In the genomic region with DNA sequence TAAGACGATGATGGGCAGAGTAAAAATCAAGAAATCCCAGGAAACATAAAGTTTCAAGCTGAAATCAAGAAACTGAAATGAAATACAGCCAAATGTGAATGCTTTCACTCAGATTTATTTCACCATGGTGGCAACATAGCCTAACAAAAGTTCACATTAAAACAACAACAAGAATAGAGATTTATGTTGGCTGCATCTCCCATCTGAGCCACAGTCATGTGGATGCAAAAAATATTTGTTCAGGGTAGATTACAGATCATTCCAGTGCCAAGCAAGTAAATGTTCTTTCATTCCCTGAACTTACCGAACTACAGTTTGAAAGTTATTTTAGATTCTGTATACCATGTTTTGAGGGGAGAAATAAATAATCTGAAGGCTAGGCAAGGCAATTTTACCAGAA, we compare ENCODE assay signal across 21 cellular contexts.
DNase-seq lines count a peak whose midpoint lies in the region; ATAC-seq, FAIRE-seq and TF ChIP-seq lines count a peak whose summit lies in the region.
"Had no signal": no experiment of that assay in that cellular context is flagged by ENCODE, and none has a peak within 500 bp of the region (broad histone marks: within the 10 kb centered on the region; RNA-seq: fewer than 3 reads in every experiment).

No MANE protein-coding gene starts in this region.

- H3K9ac ChIP-seq in endothelial cell of umbilical vein (replicated peaks; ENCODE audit: extremely low read depth, insufficient read depth, low read length) (no peak overlapping the region), neuronal stem cell (ENCODE audit: low read depth, low read length, poor library complexity) (no peak overlapping the region)

- CTCF ChIA-PET in endothelial cell of umbilical vein (lab: Charles Lee), result interaction anchor here (1.0 to 1.4 kb wide), 2 partner anchors 19 to 391 kb away, joined by 3 read pairs; no protein-coding TSS in a partner anchor

- H3K27me3 Mint-ChIP-seq in HFFc6 (ENCODE audit: insufficient read depth), result no peaks in the 10 kb centered on the region
- H3K27me3 Mint-ChIP-seq: B cell; CD4-positive, CD25-positive, alpha-beta regulatory T cell had no signal

- no peaks in the 10 kb centered on the region for H3K79me1 ChIP-seq in neuronal stem cell (ENCODE audit: low read depth, low read length)

- no peak overlapping the region for H2AK5ac ChIP-seq in neuronal stem cell (ENCODE audit: low read depth, low read length)

- H3K4me2 ChIP-seq in endothelial cell of umbilical vein (ENCODE audit: insufficient read depth, low read length) (no peak overlapping the region), neuronal stem cell (ENCODE audit: insufficient read depth, low read length, poor library complexity, severe bottlenecking) (no peak overlapping the region)

- no peaks in the 10 kb centered on the region; the same call in 1 of the 2 replicates for H3K36me3 Mint-ChIP-seq in HFFc6 (ENCODE audit: low read depth)
- H3K36me3 Mint-ChIP-seq: CD4-positive, CD25-positive, alpha-beta regulatory T cell had no signal

- H3K4me1 Mint-ChIP-seq in HFFc6 (ENCODE audit: low read depth), result no peaks in the 10 kb centered on the region
- H3K4me1 Mint-ChIP-seq: B cell; CD4-positive, CD25-positive, alpha-beta regulatory T cell had no signal

- no peaks in the 10 kb centered on the region for H3K9me1 ChIP-seq in endothelial cell of umbilical vein (replicated peaks; ENCODE audit: control insufficient read depth, extremely low read depth, insufficient read depth, low read length)

- H3K36me3 ChIP-seq in endothelial cell of umbilical vein (ENCODE audit: control insufficient read depth in 2 of 2, extremely low read depth in 1 of 2, insufficient read depth in 2 of 2, low read length in 2 of 2), result no peaks in the 10 kb centered on the region
- H3K36me3 ChIP-seq in neuronal stem cell (replicated peaks in 1 of 2; ENCODE audit: control insufficient read depth in 2 of 2, insufficient read depth in 2 of 2, low read length in 2 of 2), result no peaks in the 10 kb centered on the region
- no peaks in the 10 kb centered on the region for H3K36me3 ChIP-seq in tibial artery
- no peaks in the 10 kb centered on the region for H3K36me3 ChIP-seq in heart right ventricle

- WGBS in neuronal stem cell (ENCODE audit: extremely low coverage in 2 of 2, insufficient read length in 2 of 2, insufficient replicate concordance in 1 of 2), 2 donors, result no CpG with 5 or more reads among the region's 2 CpGs
- WGBS in heart right ventricle, 2 donors, result 73 to 78% methylated on average over 2 of the region's 2 CpGs

- intact Hi-C loops in endothelial cell of umbilical vein (cut with micrococcal nuclease) (no loop called here), tibial artery (cut with DNase I; ENCODE audit: low total_unique reads) (no loop called here), heart right ventricle (cut with DNase I) (no loop called here)

- H3K27me3 ChIP-seq in endothelial cell of umbilical vein (ENCODE audit: control insufficient read depth in 2 of 2, insufficient read depth in 2 of 2, low read length in 2 of 2) (peaks cover 0 to 3% of the 10 kb centered on the region in 2 experiments), neuronal stem cell (ENCODE audit: control insufficient read depth in 3 of 3, insufficient read depth in 3 of 3, low read depth in 1 of 3, low read length in 3 of 3) (no peaks in the 10 kb centered on the region), tibial artery (no peaks in the 10 kb centered on the region), heart right ventricle (no peaks in the 10 kb centered on the region)

- no peak overlapping the region for H2BK15ac ChIP-seq in neuronal stem cell (ENCODE audit: low read length)

- H4K91ac ChIP-seq in neuronal stem cell (ENCODE audit: low read depth, low read length, poor library complexity), result no peak overlapping the region

- BruUV-seq in endothelial cell of umbilical vein (replicated peaks; lab: Mats Ljungman, UMichigan), result no TSS peak

- H2AFZ ChIP-seq in endothelial cell of umbilical vein (ENCODE audit: low read depth, low read length) (no peak overlapping the region), neuronal stem cell (ENCODE audit: low read length) (peak overlapping the region; percentile 4)

- TF ChIP-seq CTCF in endothelial cell of umbilical vein (IDR thresholded peaks at IDR 0.05; ENCODE audit: extremely low read depth in 1 of 2, insufficient read depth in 1 of 2, low read depth in 1 of 2, low read length in 2 of 2) (no peak), tibial artery (IDR thresholded peaks at IDR 0.05) (no peak), HFFc6 (IDR thresholded peaks at IDR 0.05) (no peak), heart right ventricle (IDR thresholded peaks at IDR 0.05) (no peak)

- dilution Hi-C loops in endothelial cell of umbilical vein (cut with MboI; ENCODE audit: extremely low pct_ligation_motif_present, low sequenced_read_pairs), result no loop called here

- no peak overlapping the region for H3K23ac ChIP-seq in neuronal stem cell (ENCODE audit: low read depth, low read length, poor library complexity)

- H2BK12ac ChIP-seq in neuronal stem cell (ENCODE audit: low read length), result no peak overlapping the region

- POLR2A ChIA-PET in endothelial cell of umbilical vein (lab: Charles Lee), result no interaction called here

- H3K4me3 ChIP-seq in endothelial cell of umbilical vein (replicated peaks in 1 of 3; ENCODE audit: insufficient read depth in 1 of 3, low read depth in 1 of 3, low read length in 3 of 3) (no peak overlapping the region), neuronal stem cell (ENCODE audit: low read length in 2 of 2) (no peak overlapping the region), tibial artery (no peak overlapping the region), heart right ventricle (no peak overlapping the region)

- ATAC-seq in heart right ventricle, result no peak
- ATAC-seq in GM21825 (IDR thresholded peaks at IDR 0.05; ENCODE audit: unreplicated experiment), result no peak
- ATAC-seq: HCT116 had no signal

- H2BK120ac ChIP-seq in neuronal stem cell (ENCODE audit: low read depth, low read length), result no peak overlapping the region

- DNase-seq in NCI-H748 (lab: John Stamatoyannopoulos, UW; ENCODE audit: unreplicated experiment) (peak; percentile 13), NCI-H748 treated with DMSO at 0.1 percent for 48 hours (lab: John Stamatoyannopoulos, UW) (no peak), endothelial cell of umbilical vein (ENCODE audit: low read depth, low spot score) (peak; percentile 4), neuronal stem cell (ENCODE audit: low spot score) (no peak), tibial artery (no peak), HFFc6 (no peak), heart right ventricle (no peak)
- DNase-seq: 8988T; CD4-positive, CD25-positive, alpha-beta regulatory T cell; COR-L47; GF-D8; GOT3; MM.1S; NCI-H1092; NCI-H1436 treated with DMSO at 0.1 percent for 48 hours; NCI-H2029; NK-92 treated with Interleukin-12 subunit alpha and Interleukin-12 subunit beta, amount 100 ng/mL, for 24 hours; RPMI8226 had no signal

- H3K9me3 ChIP-seq in endothelial cell of umbilical vein (replicated peaks; ENCODE audit: control insufficient read depth, insufficient read depth, low read length) (no peaks in the 10 kb centered on the region), neuronal stem cell (replicated peaks in 1 of 2; ENCODE audit: control insufficient read depth in 2 of 2, insufficient read depth in 1 of 2, low read depth in 1 of 2, low read length in 2 of 2) (peaks cover 0 to 8% of the 10 kb centered on the region in 2 donors), tibial artery (peaks cover 0 to 5% (median 0%) of the 10 kb centered on the region in 3 donors), heart right ventricle (peaks cover 0 to 16% (median 7%) of the 10 kb centered on the region in 11 donors)

- no peaks in the 10 kb centered on the region for H4K20me1 ChIP-seq in endothelial cell of umbilical vein (replicated peaks; ENCODE audit: control insufficient read depth, extremely low read depth, insufficient read depth, low read length)

- H3K4me3 Mint-ChIP-seq in HFFc6, result no peak overlapping the region
- H3K4me3 Mint-ChIP-seq: B cell; CD4-positive, CD25-positive, alpha-beta regulatory T cell had no signal

- H4K8ac ChIP-seq in neuronal stem cell (ENCODE audit: low read depth, low read length), result no peak overlapping the region

- H3K4ac ChIP-seq in neuronal stem cell (ENCODE audit: low read length), result no peak overlapping the region

- no peak overlapping the region for H3K27ac Mint-ChIP-seq in HFFc6
- H3K27ac Mint-ChIP-seq: B cell; CD4-positive, CD25-positive, alpha-beta regulatory T cell had no signal

- no peaks in the 10 kb centered on the region for H3K79me2 ChIP-seq in endothelial cell of umbilical vein (ENCODE audit: control insufficient read depth, insufficient read depth, low read length)

- peaks cover 48% of the 10 kb centered on the region for H3K9me3 Mint-ChIP-seq in HFFc6

- no peak overlapping the region for H3K18ac ChIP-seq in neuronal stem cell (ENCODE audit: low read length)

- no peak overlapping the region for H2BK5ac ChIP-seq in neuronal stem cell (ENCODE audit: low read length)

- H3K27ac ChIP-seq in endothelial cell of umbilical vein (ENCODE audit: insufficient read depth, low read depth, low read length) (no peak overlapping the region), neuronal stem cell (replicated peaks; ENCODE audit: low read length) (no peak overlapping the region), tibial artery (peak overlapping the region; percentile 65 to 69), heart right ventricle (no peak overlapping the region)

- no peak overlapping the region for H3K14ac ChIP-seq in neuronal stem cell (ENCODE audit: low read length)

- H3K4me1 ChIP-seq in endothelial cell of umbilical vein (ENCODE audit: control insufficient read depth, extremely low read depth, insufficient read depth, low read length) (no peaks in the 10 kb centered on the region), neuronal stem cell (ENCODE audit: control insufficient read depth in 2 of 2, insufficient read depth in 1 of 2, low read depth in 1 of 2, low read length in 2 of 2) (no peaks in the 10 kb centered on the region), tibial artery (peaks cover 0 to 37% (median 1%) of the 10 kb centered on the region in 4 donors), heart right ventricle (no peaks in the 10 kb centered on the region)

- FAIRE-seq in endothelial cell of umbilical vein (lab: Jason Lieb, UNC), result no peak

- TF ChIP-seq POLR2A in endothelial cell of umbilical vein (IDR thresholded peaks at IDR 0.05; ENCODE audit: low read depth, low read length), result no peak

TF ChIP-seq in endothelial cell of umbilical vein, 7 proteins besides CTCF, POLR2A, EP300 and RAD21 (continues in another document):
- TF ChIP-seq MYC (IDR thresholded peaks at IDR 0.05; ENCODE audit: low read depth, low read length), result no peak
- no peak for TF ChIP-seq EZH2 (IDR thresholded peaks at IDR 0.05; ENCODE audit: borderline replicate concordance, low read depth, low read length, severe bottlenecking)
- TF ChIP-seq GATA2 (IDR thresholded peaks at IDR 0.05; ENCODE audit: insufficient read depth, insufficient read length, low read depth, low read length), result no peak
- no peak for TF ChIP-seq FOS (IDR thresholded peaks at IDR 0.05; ENCODE audit: borderline replicate concordance, insufficient read depth, low read length)
- TF ChIP-seq, protein P1, sequence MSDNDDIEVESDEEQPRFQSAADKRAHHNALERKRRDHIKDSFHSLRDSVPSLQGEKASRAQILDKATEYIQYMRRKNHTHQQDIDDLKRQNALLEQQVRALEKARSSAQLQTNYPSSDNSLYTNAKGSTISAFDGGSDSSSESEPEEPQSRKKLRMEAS (IDR thresholded peaks at IDR 0.05; ENCODE audit: insufficient read depth, insufficient read length), result no peak

Comparison
In these comparisons a context has a peak if more than half of its experiments do, and no peak if none do; other contexts are left out.
1. DNase-seq: peak in NCI-H748 (single experiment) and endothelial cell of umbilical vein (single experiment); none in NCI-H748 treated with DMSO at 0.1 percent for 48 hours (single experiment), neuronal stem cell (single experiment), tibial artery (0 of 2), HFFc6 (single experiment) and heart right ventricle (0 of 2).
2. H3K27ac ChIP-seq: peak in tibial artery (2 of 2); none in endothelial cell of umbilical vein (single experiment), neuronal stem cell (single experiment) and heart right ventricle (0 of 10).